Comparison of ENCODE assay signal across 14 cellular contexts in genomic region chr2:176565641-176566323, GRCh38.
A peak's percentile ranks its signal among the peaks of the same experiment; 100 is the strongest.
DNase-seq lines count a peak whose midpoint lies in the region; ATAC-seq and TF ChIP-seq lines count a peak whose summit lies in the region.
"Had no signal": no experiment of that assay in that cellular context is flagged by ENCODE, and none has a peak within 500 bp of the region (broad histone marks: within the 10 kb centered on the region; RNA-seq: fewer than 3 reads in every experiment).

No MANE protein-coding gene starts in this region.

- peaks cover 36% of the 10 kb centered on the region for H3K27me3 ChIP-seq in gastroesophageal sphincter

- TF ChIP-seq POLR2A in gastroesophageal sphincter (IDR thresholded peaks at IDR 0.05): no peak

- H3K27ac ChIP-seq in gastroesophageal sphincter: no peak overlapping the region

- DNase-seq in NCI-H1092 (lab: John Stamatoyannopoulos, UW): peak; percentile 64
- DNase-seq in NCI-H526 (lab: John Stamatoyannopoulos, UW): peak; percentile 64 to 66
- DNase-seq in sciatic nerve (ENCODE audit: low spot score): no peak
- DNase-seq in foreskin melanocyte: no peak
- DNase-seq: activated CD4-positive, CD25-positive, alpha-beta regulatory T cell; activated T-cell treated with anti-CD3 and anti-CD28 coated beads, Interleukin-2, amount 50 U/mL, for 72 hours; CD4-positive, alpha-beta T cell; mesendoderm; NCI-H446 treated with DMSO at 0.1 percent for 48 hours had no signal

- TF ChIP-seq EP300 in gastroesophageal sphincter (IDR thresholded peaks at IDR 0.05): no peak

- intact Hi-C loops in sciatic nerve (cut with DNase I): no loop called here

- no peak overlapping the region for H3K4me3 ChIP-seq in gastroesophageal sphincter

- 44 to 52% methylated on average over 12 to 14 of the region's 18 CpGs for WGBS in gastroesophageal sphincter (ENCODE audit: low coverage in 1 of 2), 2 donors

- H3K9me3 ChIP-seq in gastroesophageal sphincter: no peaks in the 10 kb centered on the region

- H3K4me1 ChIP-seq in gastroesophageal sphincter: no peaks in the 10 kb centered on the region

- no peaks in the 10 kb centered on the region for H3K36me3 ChIP-seq in gastroesophageal sphincter

- no peak for TF ChIP-seq CTCF in gastroesophageal sphincter (IDR thresholded peaks at IDR 0.05)

- ATAC-seq in gastroesophageal sphincter (peak; percentile 46), sciatic nerve (peak; percentile 22), HG03097 (IDR thresholded peaks at IDR 0.05; ENCODE audit: low FRiP score, unreplicated experiment) (no peak), HG03460 (IDR thresholded peaks at IDR 0.05; ENCODE audit: unreplicated experiment) (no peak), HG03039 (IDR thresholded peaks at IDR 0.05; ENCODE audit: unreplicated experiment) (no peak)
- ATAC-seq: activated T-cell treated with anti-CD3 and anti-CD28 coated beads, Interleukin-2, amount 50 U/mL, for 72 hours; HCT116 had no signal

Comparison
In these comparisons a context has a peak if more than half of its experiments do, and no peak if none do; other contexts are left out.
1. DNase-seq: peak in NCI-H1092 (single experiment) and NCI-H526 (2 of 2); none in sciatic nerve (single experiment) and foreskin melanocyte (single experiment).
2. ATAC-seq: peak in gastroesophageal sphincter (single experiment) and sciatic nerve (single experiment); none in HG03097 (single experiment), HG03460 (single experiment) and HG03039 (single experiment).